Comparison of ENCODE assay signal across 19 cellular contexts in the genomic region with DNA sequence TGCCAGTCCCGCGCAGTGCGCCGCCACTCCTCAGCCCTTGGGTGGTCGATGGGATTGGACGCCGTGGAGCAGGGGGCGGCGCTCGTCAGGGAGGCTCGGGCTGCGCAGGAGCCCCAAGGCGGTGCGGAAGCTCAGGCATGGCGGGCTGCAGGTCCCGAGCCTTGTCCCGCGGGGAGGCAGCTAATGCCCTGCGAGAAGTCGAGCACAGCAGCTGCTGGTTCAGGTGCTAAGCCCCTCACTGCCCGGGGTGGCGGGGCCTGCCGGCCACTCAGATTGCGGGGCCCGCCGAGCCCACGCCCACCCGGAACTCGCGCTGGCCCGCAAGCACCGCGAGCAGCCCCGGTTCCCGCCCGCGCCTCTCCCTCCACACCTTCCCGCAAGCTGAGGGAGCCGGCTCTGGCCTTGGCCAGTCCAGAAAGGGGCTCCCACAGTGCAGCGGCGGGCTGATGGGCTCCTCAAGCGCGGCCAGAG.
"Had no signal": no experiment of that assay in that cellular context is flagged by ENCODE, and none has a peak within 500 bp of the region (broad histone marks: within the 10 kb centered on the region; RNA-seq: fewer than 3 reads in every experiment).

No MANE protein-coding gene starts in this region.

- H3K9me3 ChIP-seq: left ventricle myocardium inferior, mucosa of descending colon, ovary, right atrium auricular region, right lobe of liver, thoracic aorta, tibial artery, uterus had no signal

- FAIRE-seq: islet of Langerhans had no signal

- H3K36me3 ChIP-seq: left ventricle myocardium inferior, ovary, right atrium auricular region, right lobe of liver, stomach, thoracic aorta, tibial artery, uterus had no signal

- ATAC-seq: mucosa of descending colon; naive thymus-derived CD4-positive, alpha-beta T cell; natural killer cell treated with Interleukin-12 subunit alpha and Interleukin-12 subunit beta and Interleukin-15 and Interleukin-18, amount 100 ng/mL, for 72 hours; right lobe of liver; stimulated activated naive B cell treated with anti-CD40 and anti-IgM and Interleukin-4, amounts not matched to agents 10 μg/mL and 1 μg/mL and 100 μg/mL, for 72 hours; stimulated activated naive CD8-positive, alpha-beta T cell treated with anti-CD3 and anti-CD28 coated beads, Interleukin-15, Interleukin-2, amounts not matched to agents 100 U/mL and 50 U/mL, for 24 hours had no signal

- DNase-seq: head of caudate nucleus; hypothalamus; immature natural killer cell; left ventricle myocardium inferior; midbrain; mucosa of descending colon; naive thymus-derived CD4-positive, alpha-beta T cell; ovary; right lobe of liver; stimulated activated naive B cell treated with anti-CD40 and anti-IgM and Interleukin-4, amounts not matched to agents 10 μg/mL and 1 μg/mL and 100 μg/mL, for 72 hours; stimulated activated naive CD8-positive, alpha-beta T cell treated with anti-CD3 and anti-CD28 coated beads, Interleukin-15, Interleukin-2, amounts not matched to agents 100 U/mL and 50 U/mL, for 24 hours; stomach; tibial artery; uterus had no signal

- H3K27me3 ChIP-seq: ovary, right atrium auricular region, right lobe of liver, stomach, tibial artery, uterus had no signal

- H3K4me3 ChIP-seq: left ventricle myocardium inferior, lung, mucosa of descending colon, ovary, right atrium auricular region, right lobe of liver, thoracic aorta, tibial artery, uterus had no signal

- H3K27ac ChIP-seq: left ventricle myocardium inferior, ovary, right atrium auricular region, right lobe of liver, stomach, thoracic aorta, tibial artery, uterus had no signal

- H3K4me1 ChIP-seq: left ventricle myocardium inferior, right atrium auricular region, stomach, tibial artery, uterus had no signal
